ENCODE assay signal across 32 cellular contexts in genomic region chr2:18399601-18400000, GRCh38.
"Had no signal": no experiment of that assay in that cellular context is flagged by ENCODE, and none has a peak within 500 bp of the region (broad histone marks: within the 10 kb centered on the region; RNA-seq: fewer than 3 reads in every experiment).

No MANE protein-coding gene starts in this region.

- H3K27ac Mint-ChIP-seq: activated CD4-positive, alpha-beta memory T cell treated with anti-CD3 and anti-CD28 coated beads for 36 hours; activated naive CD4-positive, alpha-beta T cell treated with anti-CD3 and anti-CD28 coated beads for 36 hours; activated naive CD8-positive, alpha-beta T cell treated with anti-CD3 and anti-CD28 coated beads, Interleukin-2, amount 10 ng/mL, durations not matched to agents 7 days and 5 days; activated T-helper 1 cell treated with anti-CD3 and anti-CD28 coated beads, Interleukin-12 subunit alpha, Interleukin-12 subunit beta, Interleukin-2, Interleukin-4 antibody, amounts not matched to agents 30 ng/mL and 10 ng/mL and 1 ng/mL, durations not matched to agents 14 hours and 24 hours and 36 hours; mesothelial cell of epicardium; naive thymus-derived CD4-positive, alpha-beta T cell; progenitor cell of endocrine pancreas; stimulated activated memory B cell treated with anti-CD40 and anti-IgM and Interleukin-4, amounts not matched to agents 10 μg/mL and 1 μg/mL and 100 μg/mL, for 72 hours; stimulated activated naive CD8-positive, alpha-beta T cell treated with anti-CD3 and anti-CD28 coated beads, Interleukin-15, amount 100 ng/mL, for 72 hours had no signal

- H3K27me3 Mint-ChIP-seq: stimulated activated memory B cell treated with anti-CD40 and anti-IgM and Interleukin-4, amounts not matched to agents 10 μg/mL and 1 μg/mL and 100 μg/mL, for 72 hours had no signal

- H3K4me1 Mint-ChIP-seq: activated naive CD8-positive, alpha-beta T cell treated with anti-CD3 and anti-CD28 coated beads, Interleukin-2, amount 10 ng/mL, durations not matched to agents 7 days and 5 days; naive thymus-derived CD4-positive, alpha-beta T cell; stimulated activated memory B cell treated with anti-CD40 and anti-IgM and Interleukin-4, amounts not matched to agents 10 μg/mL and 1 μg/mL and 100 μg/mL, for 72 hours; stimulated activated naive CD8-positive, alpha-beta T cell treated with anti-CD3 and anti-CD28 coated beads, Interleukin-15, amount 100 ng/mL, for 72 hours had no signal

- H3K36me3 ChIP-seq: ascending aorta, esophagus muscularis mucosa, left ventricle myocardium inferior, ovary, upper lobe of left lung had no signal

- H3K9me3 Mint-ChIP-seq: activated CD4-positive, alpha-beta memory T cell treated with anti-CD3 and anti-CD28 coated beads for 36 hours; activated naive CD4-positive, alpha-beta T cell treated with anti-CD3 and anti-CD28 coated beads for 36 hours; activated naive CD8-positive, alpha-beta T cell treated with anti-CD3 and anti-CD28 coated beads, Interleukin-2, amount 10 ng/mL, durations not matched to agents 7 days and 5 days; activated T-helper 1 cell treated with anti-CD3 and anti-CD28 coated beads, Interleukin-12 subunit alpha, Interleukin-12 subunit beta, Interleukin-2, Interleukin-4 antibody, amounts not matched to agents 30 ng/mL and 10 ng/mL and 1 ng/mL, durations not matched to agents 14 hours and 24 hours and 36 hours; mesothelial cell of epicardium; naive thymus-derived CD4-positive, alpha-beta T cell; stimulated activated memory B cell treated with anti-CD40 and anti-IgM and Interleukin-4, amounts not matched to agents 10 μg/mL and 1 μg/mL and 100 μg/mL, for 72 hours; stimulated activated naive CD8-positive, alpha-beta T cell treated with anti-CD3 and anti-CD28 coated beads, Interleukin-15, amount 100 ng/mL, for 72 hours had no signal

- H3K4me1 ChIP-seq: ascending aorta, left ventricle myocardium inferior, upper lobe of left lung had no signal

- H3K4me3 Mint-ChIP-seq: activated CD4-positive, alpha-beta memory T cell treated with anti-CD3 and anti-CD28 coated beads for 36 hours; activated naive CD4-positive, alpha-beta T cell treated with anti-CD3 and anti-CD28 coated beads for 36 hours; activated naive CD8-positive, alpha-beta T cell treated with anti-CD3 and anti-CD28 coated beads, Interleukin-2, amount 10 ng/mL, durations not matched to agents 7 days and 5 days; activated T-helper 1 cell treated with anti-CD3 and anti-CD28 coated beads, Interleukin-12 subunit alpha, Interleukin-12 subunit beta, Interleukin-2, Interleukin-4 antibody, amounts not matched to agents 30 ng/mL and 10 ng/mL and 1 ng/mL, durations not matched to agents 14 hours and 24 hours and 36 hours; mesothelial cell of epicardium; naive thymus-derived CD4-positive, alpha-beta T cell; stimulated activated memory B cell treated with anti-CD40 and anti-IgM and Interleukin-4, amounts not matched to agents 10 μg/mL and 1 μg/mL and 100 μg/mL, for 72 hours; stimulated activated naive CD8-positive, alpha-beta T cell treated with anti-CD3 and anti-CD28 coated beads, Interleukin-15, amount 100 ng/mL, for 72 hours had no signal

- H3K36me3 Mint-ChIP-seq: activated CD4-positive, alpha-beta memory T cell treated with anti-CD3 and anti-CD28 coated beads for 36 hours; activated naive CD8-positive, alpha-beta T cell treated with anti-CD3 and anti-CD28 coated beads, Interleukin-2, amount 10 ng/mL, durations not matched to agents 7 days and 5 days; mesothelial cell of epicardium; naive thymus-derived CD4-positive, alpha-beta T cell; stimulated activated memory B cell treated with anti-CD40 and anti-IgM and Interleukin-4, amounts not matched to agents 10 μg/mL and 1 μg/mL and 100 μg/mL, for 72 hours had no signal

- H3K27me3 ChIP-seq: ascending aorta, esophagus muscularis mucosa, ovary, upper lobe of left lung had no signal

- DNase-seq: activated CD4-positive, alpha-beta memory T cell treated with anti-CD3 and anti-CD28 coated beads for 36 hours; activated CD4-positive, alpha-beta T cell treated with anti-CD3 and anti-CD28 coated beads for 48 hours; activated CD8-positive, alpha-beta memory T cell treated with anti-CD3 and anti-CD28 coated beads, Interleukin-2, amount 50 U/mL, for 4 hours; activated effector memory CD4-positive, alpha-beta T cell treated with anti-CD3 and anti-CD28 coated beads, Interleukin-2, amount 50 U/mL, for 16 hours; activated naive CD4-positive, alpha-beta T cell treated with anti-CD3 and anti-CD28 coated beads for 36 hours; activated naive CD8-positive, alpha-beta T cell treated with anti-CD3 and anti-CD28 coated beads, Interleukin-2, amount 10 ng/mL, durations not matched to agents 7 days and 5 days; activated T-cell treated with anti-CD3 and anti-CD28 coated beads, Interleukin-2, amount 50 U/mL, for 1 hour; dermis blood vessel endothelial cell; effector CD4-positive, alpha-beta T cell; hippocampal formation; kidney glomerular epithelial cell; left ventricle myocardium inferior; naive thymus-derived CD4-positive, alpha-beta T cell; ovary; retina; small intestine; stimulated activated CD4-positive, alpha-beta T cell treated with anti-CD3 and anti-CD28 coated beads, Interleukin-1b, Interleukin-23, amount 100 ng/mL, for 48 hours; stimulated activated CD4-positive, alpha-beta T cell treated with anti-CD3 and anti-CD28 coated beads, Interleukin-4, amount 100 ng/mL, for 4 hours; stimulated activated CD8-positive, alpha-beta memory T cell treated with anti-CD3 and anti-CD28 coated beads, Interleukin-4, amount 100 ng/mL, for 48 hours; stimulated activated naive CD8-positive, alpha-beta T cell treated with anti-CD3 and anti-CD28 coated beads, Interleukin-15, amount 100 ng/mL, for 72 hours; substantia nigra; upper lobe of left lung had no signal

- H3K9me3 ChIP-seq: ascending aorta, esophagus muscularis mucosa, left ventricle myocardium inferior, ovary, upper lobe of left lung had no signal

- H3K4me3 ChIP-seq: ascending aorta, esophagus muscularis mucosa, left ventricle myocardium inferior, ovary, upper lobe of left lung had no signal

- H3K27ac ChIP-seq: ascending aorta, esophagus muscularis mucosa, left ventricle myocardium inferior, ovary, upper lobe of left lung, VCaP had no signal

- ATAC-seq: naive thymus-derived CD4-positive, alpha-beta T cell; stimulated activated memory B cell treated with anti-CD40 and anti-IgM and Interleukin-4, amounts not matched to agents 10 μg/mL and 1 μg/mL and 100 μg/mL, for 72 hours; stimulated activated naive CD8-positive, alpha-beta T cell treated with anti-CD3 and anti-CD28 coated beads, Interleukin-15, amount 100 ng/mL, for 72 hours had no signal

- FAIRE-seq: colon, frontal cortex, small intestine, TTC549 had no signal
